Comparison of ENCODE assay signal across 25 cellular contexts in the genomic region with DNA sequence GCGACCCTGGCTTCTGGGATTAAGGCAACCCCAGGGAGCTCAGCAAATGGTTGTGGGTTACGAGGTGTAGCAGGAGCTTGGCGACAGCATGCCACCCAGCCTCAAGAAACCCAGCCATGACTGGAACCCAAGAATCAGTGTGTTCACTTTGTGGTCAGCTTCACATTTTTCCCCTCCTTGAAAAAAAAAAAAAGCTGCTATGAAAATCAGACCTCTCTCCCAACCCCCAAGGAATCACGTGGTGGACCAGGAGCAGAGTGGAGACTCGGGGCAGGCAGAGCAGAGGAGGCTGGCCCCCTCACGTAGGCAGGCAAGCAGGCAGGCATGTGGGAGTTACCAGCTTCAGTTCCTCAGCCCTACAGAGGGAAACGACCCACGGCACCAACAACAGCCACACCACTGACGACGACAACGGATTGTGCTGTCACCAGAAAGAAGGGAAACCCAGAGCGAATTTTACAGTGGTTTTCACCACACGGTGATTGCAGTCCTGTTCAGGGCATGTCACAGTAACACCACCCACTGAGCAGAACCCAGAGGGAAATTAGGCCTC.
DNase-seq lines count a peak whose midpoint lies in the region; ATAC-seq and TF ChIP-seq lines count a peak whose summit lies in the region.
"Had no signal": no experiment of that assay in that cellular context is flagged by ENCODE, and none has a peak within 500 bp of the region (broad histone marks: within the 10 kb centered on the region; RNA-seq: fewer than 3 reads in every experiment).

No MANE protein-coding gene starts in this region.

- DNase-seq in H4 (ENCODE audit: low spot score) = peak; percentile 42
- DNase-seq in NB4 (ENCODE audit: low read depth) = peak; percentile 23
- peak; percentile 60 for DNase-seq in endodermal cell
- DNase-seq in AML-193 (lab: John Stamatoyannopoulos, UW) = no peak
- no peak for DNase-seq in body of pancreas
- DNase-seq in stimulated activated CD4-positive, alpha-beta T cell treated with anti-CD3 and anti-CD28 coated beads, Interleukin-15, amount 100 ng/mL, for 24 hours = no peak
- no peak for DNase-seq in NCI-H128 (lab: John Stamatoyannopoulos, UW; ENCODE audit: unreplicated experiment)
- DNase-seq: ACHN; activated CD4-positive, alpha-beta T cell treated with anti-CD3 and anti-CD28 coated beads for 36 hours; activated gamma-delta T cell; amygdala; CD4-positive, CD25-positive, alpha-beta regulatory T cell; colonic mucosa; DND-41; gastrocnemius medialis; MG63; NCI-H2081; NCI-H526; PC-3; SK-N-SH; stomach; T-helper 9 cell had no signal

- peaks cover 37% of the 10 kb centered on the region for H3K4me1 Mint-ChIP-seq in endodermal cell
- H3K4me1 Mint-ChIP-seq in nephron = peaks cover 17% of the 10 kb centered on the region
- H3K4me1 Mint-ChIP-seq: activated CD4-positive, alpha-beta T cell treated with anti-CD3 and anti-CD28 coated beads for 36 hours; CD4-positive, CD25-positive, alpha-beta regulatory T cell had no signal

- H3K27me3 Mint-ChIP-seq in endodermal cell (ENCODE audit: insufficient read depth) (no peaks in the 10 kb centered on the region), nephron (ENCODE audit: low read depth) (no peaks in the 10 kb centered on the region)
- H3K27me3 Mint-ChIP-seq: CD4-positive, CD25-positive, alpha-beta regulatory T cell; natural killer cell treated with Interleukin-12 subunit alpha and Interleukin-12 subunit beta and Interleukin-15 and Interleukin-18, amount 100 ng/mL, for 72 hours had no signal

- H3K27ac Mint-ChIP-seq in endodermal cell = peak overlapping the region; percentile 50
- H3K27ac Mint-ChIP-seq in nephron = peak overlapping the region; percentile 29 to 69 (median 39)
- H3K27ac Mint-ChIP-seq: activated CD4-positive, alpha-beta T cell treated with anti-CD3 and anti-CD28 coated beads for 36 hours; CD4-positive, CD25-positive, alpha-beta regulatory T cell; natural killer cell treated with Interleukin-12 subunit alpha and Interleukin-12 subunit beta and Interleukin-15 and Interleukin-18, amount 100 ng/mL, for 72 hours had no signal

- H3K36me3 Mint-ChIP-seq in endodermal cell (ENCODE audit: low read depth) (peaks cover 18% of the 10 kb centered on the region), nephron (ENCODE audit: low read depth) (peaks cover 22% of the 10 kb centered on the region)

- WGBS in endodermal cell (ENCODE audit: insufficient coverage in 1 of 2, insufficient read length in 1 of 2), 2 experiments = 71 to 79% methylated on average over 6 to 13 of the region's 13 CpGs
- 83 to 86% methylated on average over 13 of the region's 13 CpGs for WGBS in body of pancreas, 2 donors

- H3K4me3 Mint-ChIP-seq in endodermal cell (no peak overlapping the region), nephron (no peak overlapping the region)
- H3K4me3 Mint-ChIP-seq: activated CD4-positive, alpha-beta T cell treated with anti-CD3 and anti-CD28 coated beads for 36 hours; CD4-positive, CD25-positive, alpha-beta regulatory T cell; natural killer cell treated with Interleukin-12 subunit alpha and Interleukin-12 subunit beta and Interleukin-15 and Interleukin-18, amount 100 ng/mL, for 72 hours had no signal

- peaks cover 6% of the 10 kb centered on the region for H3K9me3 Mint-ChIP-seq in endodermal cell
- no peaks in the 10 kb centered on the region for H3K9me3 Mint-ChIP-seq in nephron
- H3K9me3 Mint-ChIP-seq: natural killer cell treated with Interleukin-12 subunit alpha and Interleukin-12 subunit beta and Interleukin-15 and Interleukin-18, amount 100 ng/mL, for 72 hours had no signal

- H3K27ac ChIP-seq in endodermal cell (ENCODE audit: low read depth, low read length) (peak overlapping the region; percentile 12), body of pancreas (no peak overlapping the region)
- H3K27ac ChIP-seq: colonic mucosa, gastrocnemius medialis, stomach had no signal

- TF ChIP-seq CTCF in NB4 (IDR thresholded peaks at IDR 0.05; ENCODE audit: low read depth, low read length) (no peak), endodermal cell (conservative IDR thresholded peaks at IDR 0.05) (no peak), nephron (IDR thresholded peaks at IDR 0.05; ENCODE audit: unreplicated experiment in 3 of 3) (no peak), body of pancreas (IDR thresholded peaks at IDR 0.05) (no peak)

- peaks cover 17% of the 10 kb centered on the region for H3K4me1 ChIP-seq in endodermal cell (ENCODE audit: control insufficient read depth, insufficient read depth, low read length)
- no peaks in the 10 kb centered on the region for H3K4me1 ChIP-seq in body of pancreas
- H3K4me1 ChIP-seq: colonic mucosa, gastrocnemius medialis had no signal

- H3K9me3 ChIP-seq in endodermal cell (ENCODE audit: control insufficient read depth, low read length) (peaks cover 6% of the 10 kb centered on the region), body of pancreas (no peaks in the 10 kb centered on the region)
- H3K9me3 ChIP-seq: colonic mucosa, gastrocnemius medialis, MG63, SK-N-SH, stomach had no signal

- TF ChIP-seq POLR2A in NB4 (IDR thresholded peaks at IDR 0.05; ENCODE audit: extremely low read depth, insufficient read length) (no peak), body of pancreas (IDR thresholded peaks at IDR 0.05) (no peak)

- intact Hi-C loops in body of pancreas (cut with DNase I) = no loop called here

- H3K27me3 ChIP-seq in endodermal cell (ENCODE audit: control insufficient read depth, insufficient read depth, low read length, poor library complexity, severe bottlenecking) (no peaks in the 10 kb centered on the region), body of pancreas (no peaks in the 10 kb centered on the region)
- H3K27me3 ChIP-seq: colonic mucosa, gastrocnemius medialis, MG63, stomach had no signal

- no peak for ATAC-seq in body of pancreas
- ATAC-seq: activated CD4-positive, alpha-beta T cell treated with anti-CD3 and anti-CD28 coated beads for 36 hours; gastrocnemius medialis; PC-3 had no signal

- H3K36me3 ChIP-seq in endodermal cell (ENCODE audit: control insufficient read depth, insufficient read depth, low read length) (peaks cover 30% of the 10 kb centered on the region), body of pancreas (replicated peaks in 1 of 2; ENCODE audit: insufficient read depth in 1 of 2, low read depth in 2 of 2) (peaks cover 0 to 2% of the 10 kb centered on the region in 2 donors)
- H3K36me3 ChIP-seq: colonic mucosa, MG63 had no signal

- no peak overlapping the region for H3K4me3 ChIP-seq in NB4 (ENCODE audit: low read depth, low read length)
- H3K4me3 ChIP-seq in endodermal cell (ENCODE audit: low read length) = no peak overlapping the region
- no peak overlapping the region for H3K4me3 ChIP-seq in body of pancreas
- H3K4me3 ChIP-seq: colonic mucosa, gastrocnemius medialis, lung, MG63, stomach had no signal

- H3K9ac ChIP-seq in endodermal cell (ENCODE audit: extremely low read depth, low read length, poor library complexity, severe bottlenecking) = no peak overlapping the region
- H3K9ac ChIP-seq: SK-N-SH had no signal

Comparison
In these comparisons a context has a peak if more than half of its experiments do, and no peak if none do; other contexts are left out.
1. DNase-seq: peak in H4 (single experiment), NB4 (single experiment) and endodermal cell (single experiment); none in AML-193 (0 of 2), body of pancreas (0 of 4), stimulated activated CD4-positive, alpha-beta T cell treated with anti-CD3 and anti-CD28 coated beads, Interleukin-15, amount 100 ng/mL, for 24 hours (single experiment) and NCI-H128 (single experiment).